Comparison of ENCODE assay signal across 16 cellular contexts in the genomic region with DNA sequence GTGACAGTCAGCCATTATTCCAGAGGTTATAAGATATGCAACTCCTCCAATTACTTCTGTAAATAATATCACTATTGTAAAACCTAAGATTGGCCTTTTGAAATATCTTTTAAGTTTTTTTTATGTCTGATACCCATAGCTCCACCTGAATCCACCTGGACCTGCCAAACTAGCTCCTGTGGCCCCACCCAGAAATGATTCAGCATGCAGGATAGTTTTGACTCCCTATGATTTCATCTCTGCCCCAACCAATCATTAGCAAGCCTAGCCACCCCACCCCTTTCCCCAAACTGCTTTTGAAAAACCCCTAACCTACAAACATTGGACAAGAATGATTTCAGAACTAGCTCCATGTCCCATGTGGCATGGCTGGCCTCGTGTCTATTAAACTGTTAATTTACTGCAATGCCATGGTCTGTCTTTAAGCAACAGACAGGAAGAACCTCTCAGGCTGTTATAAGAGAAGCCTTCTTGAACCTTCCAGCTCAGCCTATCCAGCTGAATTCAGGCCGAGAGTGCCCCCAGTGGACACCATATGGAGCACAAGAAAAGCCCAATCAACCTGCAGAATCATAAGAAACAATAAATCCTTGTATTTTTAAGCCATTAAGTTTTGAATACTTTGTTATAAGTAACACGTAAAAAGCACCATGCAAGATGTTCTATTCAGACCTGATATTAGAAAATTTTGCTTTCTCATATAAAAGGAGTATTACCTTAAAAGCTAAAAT.
A peak's percentile ranks its signal among the peaks of the same experiment; 100 is the strongest.
DNase-seq lines count a peak whose midpoint lies in the region; ATAC-seq and TF ChIP-seq lines count a peak whose summit lies in the region.
"Had no signal": no experiment of that assay in that cellular context is flagged by ENCODE, and none has a peak within 500 bp of the region (broad histone marks: within the 10 kb centered on the region; RNA-seq: fewer than 3 reads in every experiment).

No MANE protein-coding gene starts in this region.

- DNase-seq in AG10803 (ENCODE audit: low read depth) (no peak), GM23338 (ENCODE audit: low spot score) (peak; percentile 43), OCI-LY7 (ENCODE audit: low spot score) (peak; percentile 0), fibroblast of pulmonary artery (ENCODE audit: low read depth) (no peak), GOT3 (lab: John Stamatoyannopoulos, UW) (no peak), NCI-H774 (lab: John Stamatoyannopoulos, UW) (no peak)
- no peak for DNase-seq in CD8-positive, alpha-beta memory T cell
- DNase-seq: activated B cell treated with CpG ODN at 0.5 μM for 24 hours; activated naive CD4-positive, alpha-beta T cell; DMS153; kidney; NCI-H2171 treated with DMSO at 0.1 percent for 48 hours; stimulated activated naive CD8-positive, alpha-beta T cell treated with anti-CD3 and anti-CD28 coated beads, Interleukin-15, amount 100 ng/mL, for 72 hours had no signal

- peaks cover 25% of the 10 kb centered on the region for H3K36me3 Mint-ChIP-seq in GM23338 (ENCODE audit: low read depth)
- H3K36me3 Mint-ChIP-seq in CD8-positive, alpha-beta memory T cell, result no peaks in the 10 kb centered on the region

- H4K20me1 ChIP-seq in GM23338 (replicated peaks; ENCODE audit: insufficient read depth) (no peaks in the 10 kb centered on the region), OCI-LY7 (ENCODE audit: insufficient read depth, low read length) (no peaks in the 10 kb centered on the region)

- peaks cover 16% of the 10 kb centered on the region; the same call in 1 of the 2 replicates for H3K9me3 ChIP-seq in OCI-LY7 (ENCODE audit: low read length)
- H3K9me3 ChIP-seq in CD8-positive, alpha-beta memory T cell (ENCODE audit: low read length), result peaks cover 11% of the 10 kb centered on the region

- no peaks in the 10 kb centered on the region for H3K4me1 Mint-ChIP-seq in GM23338
- H3K4me1 Mint-ChIP-seq in CD8-positive, alpha-beta memory T cell, result no peaks in the 10 kb centered on the region
- H3K4me1 Mint-ChIP-seq: activated B cell treated with CpG ODN at 0.5 μM for 24 hours; stimulated activated naive CD8-positive, alpha-beta T cell treated with anti-CD3 and anti-CD28 coated beads, Interleukin-15, amount 100 ng/mL, for 72 hours had no signal

- no peak overlapping the region for H3K27ac ChIP-seq in GM23338 (ENCODE audit: low read depth)
- no peak overlapping the region for H3K27ac ChIP-seq in OCI-LY7 (ENCODE audit: low read depth, low read length, poor library complexity, severe bottlenecking)
- no peak overlapping the region for H3K27ac ChIP-seq in CD8-positive, alpha-beta memory T cell (ENCODE audit: low read depth, low read length)
- H3K27ac ChIP-seq: parathyroid adenoma had no signal

- H3K4me3 ChIP-seq in AG10803 (ENCODE audit: low read length) (no peak overlapping the region), GM23338 (no peak overlapping the region), OCI-LY7 (ENCODE audit: low read depth, low read length, poor library complexity, severe bottlenecking) (no peak overlapping the region), fibroblast of pulmonary artery (replicated peaks; ENCODE audit: low read depth, low read length) (no peak overlapping the region)
- no peak overlapping the region for H3K4me3 ChIP-seq in CD8-positive, alpha-beta memory T cell (ENCODE audit: low read length)
- H3K4me3 ChIP-seq: smooth muscle cell had no signal

- intact Hi-C loops in OCI-LY7 (cut with micrococcal nuclease; ENCODE audit: unreplicated experiment), result no loop called here

- H3K36me3 ChIP-seq in GM23338 (ENCODE audit: insufficient read depth) (peaks cover 5% of the 10 kb centered on the region), OCI-LY7 (ENCODE audit: insufficient read depth, low read length) (no peaks in the 10 kb centered on the region)
- no peaks in the 10 kb centered on the region for H3K36me3 ChIP-seq in CD8-positive, alpha-beta memory T cell (ENCODE audit: insufficient read depth, low read length)

- ATAC-seq in GM23338, result no peak
- no peak for ATAC-seq in HG02678 (IDR thresholded peaks at IDR 0.05; ENCODE audit: unreplicated experiment)
- ATAC-seq: stimulated activated naive CD8-positive, alpha-beta T cell treated with anti-CD3 and anti-CD28 coated beads, Interleukin-15, amount 100 ng/mL, for 72 hours had no signal

- H3K27ac Mint-ChIP-seq in GM23338, result no peak overlapping the region
- no peak overlapping the region for H3K27ac Mint-ChIP-seq in CD8-positive, alpha-beta memory T cell
- H3K27ac Mint-ChIP-seq: activated B cell treated with CpG ODN at 0.5 μM for 24 hours had no signal

- CTCF ChIA-PET in OCI-LY7 (lab: Charles Lee; ENCODE audit: unreplicated experiment), result no interaction called here
- CTCF ChIA-PET in CD8-positive, alpha-beta memory T cell (lab: Charles Lee), result interaction anchor here (1.1 kb wide), 1 partner anchor 11 kb away, joined by 3 read pairs; no protein-coding TSS in a partner anchor

- no peaks in the 10 kb centered on the region for H3F3A ChIP-seq in GM23338 (replicated peaks; ENCODE audit: low read depth)

- H3K4me1 ChIP-seq in GM23338 (ENCODE audit: insufficient read depth) (no peaks in the 10 kb centered on the region), OCI-LY7 (ENCODE audit: insufficient read depth, low read length, poor library complexity, severe bottlenecking) (no peaks in the 10 kb centered on the region)
- H3K4me1 ChIP-seq in CD8-positive, alpha-beta memory T cell (ENCODE audit: insufficient read depth, low read length), result no peaks in the 10 kb centered on the region
- H3K4me1 ChIP-seq: parathyroid adenoma had no signal

- H3K79me2 ChIP-seq in GM23338 (replicated peaks; ENCODE audit: insufficient read depth) (no peaks in the 10 kb centered on the region), OCI-LY7 (ENCODE audit: insufficient read depth, low read depth, low read length) (no peaks in the 10 kb centered on the region)
- H3K79me2 ChIP-seq: parathyroid adenoma had no signal

- no peaks in the 10 kb centered on the region for H3K27me3 ChIP-seq in GM23338 (ENCODE audit: insufficient read depth)
- no peaks in the 10 kb centered on the region for H3K27me3 ChIP-seq in CD8-positive, alpha-beta memory T cell (ENCODE audit: insufficient read depth, low read length, poor library complexity, severe bottlenecking)

- TF ChIP-seq CTCF in AG10803 (conservative IDR thresholded peaks at IDR 0.05; ENCODE audit: low read length) (peak; percentile 23), GM23338 (conservative IDR thresholded peaks at IDR 0.05; ENCODE audit: low read depth in 2 of 2) (peak; percentile 62), OCI-LY7 (conservative IDR thresholded peaks at IDR 0.05; ENCODE audit: low read length) (peak; percentile 61), fibroblast of pulmonary artery (IDR thresholded peaks at IDR 0.05; ENCODE audit: low read length, missing control alignments) (peak; percentile 25)

- H3K9me3 Mint-ChIP-seq in GM23338, result peaks cover 47% of the 10 kb centered on the region
- H3K9me3 Mint-ChIP-seq in CD8-positive, alpha-beta memory T cell, result peaks cover 7 to 28% (median 18%) of the 10 kb centered on the region in 5 donors

- H3K27me3 Mint-ChIP-seq in GM23338 (ENCODE audit: insufficient read depth, low read depth, poor library complexity), result peaks cover 2% of the 10 kb centered on the region
- no peaks in the 10 kb centered on the region for H3K27me3 Mint-ChIP-seq in CD8-positive, alpha-beta memory T cell
- H3K27me3 Mint-ChIP-seq: activated B cell treated with CpG ODN at 0.5 μM for 24 hours; stimulated activated naive CD8-positive, alpha-beta T cell treated with anti-CD3 and anti-CD28 coated beads, Interleukin-15, amount 100 ng/mL, for 72 hours had no signal

- H3K9me2 ChIP-seq in GM23338 (ENCODE audit: insufficient read depth), result 0 out of 2 replicates have a peak, but pooled peaks cover 2% of the 10 kb centered on the region
- no peaks in the 10 kb centered on the region for H3K9me2 ChIP-seq in OCI-LY7 (ENCODE audit: insufficient read depth, low read length)

- no peak overlapping the region for H3K4me2 ChIP-seq in GM23338
- H3K4me2 ChIP-seq in OCI-LY7 (ENCODE audit: low read length), result no peak overlapping the region
- H3K4me2 ChIP-seq: smooth muscle cell had no signal

- H2AFZ ChIP-seq in GM23338, result no peak overlapping the region
- H2AFZ ChIP-seq in OCI-LY7 (ENCODE audit: low read length), result no peak overlapping the region
- H2AFZ ChIP-seq: parathyroid adenoma had no signal

- POLR2A ChIA-PET in OCI-LY7 (lab: Charles Lee), result interaction anchor here (0.7 kb wide), 1 partner anchor 106 kb away, joined by 3 read pairs; no protein-coding TSS in a partner anchor
- POLR2A ChIA-PET in CD8-positive, alpha-beta memory T cell (lab: Charles Lee), result no interaction called here

- no TSS peak for BruUV-seq in OCI-LY7 (replicated peaks; lab: Mats Ljungman, UMichigan)

- no peak overlapping the region for H3K4me3 Mint-ChIP-seq in GM23338
- no peak overlapping the region for H3K4me3 Mint-ChIP-seq in CD8-positive, alpha-beta memory T cell
- H3K4me3 Mint-ChIP-seq: activated B cell treated with CpG ODN at 0.5 μM for 24 hours; stimulated activated naive CD8-positive, alpha-beta T cell treated with anti-CD3 and anti-CD28 coated beads, Interleukin-15, amount 100 ng/mL, for 72 hours had no signal

TF ChIP-seq in GM23338, 12 proteins besides CTCF, POLR2A, EP300 and RAD21 (continues in another document):
- TF ChIP-seq, protein P1, sequence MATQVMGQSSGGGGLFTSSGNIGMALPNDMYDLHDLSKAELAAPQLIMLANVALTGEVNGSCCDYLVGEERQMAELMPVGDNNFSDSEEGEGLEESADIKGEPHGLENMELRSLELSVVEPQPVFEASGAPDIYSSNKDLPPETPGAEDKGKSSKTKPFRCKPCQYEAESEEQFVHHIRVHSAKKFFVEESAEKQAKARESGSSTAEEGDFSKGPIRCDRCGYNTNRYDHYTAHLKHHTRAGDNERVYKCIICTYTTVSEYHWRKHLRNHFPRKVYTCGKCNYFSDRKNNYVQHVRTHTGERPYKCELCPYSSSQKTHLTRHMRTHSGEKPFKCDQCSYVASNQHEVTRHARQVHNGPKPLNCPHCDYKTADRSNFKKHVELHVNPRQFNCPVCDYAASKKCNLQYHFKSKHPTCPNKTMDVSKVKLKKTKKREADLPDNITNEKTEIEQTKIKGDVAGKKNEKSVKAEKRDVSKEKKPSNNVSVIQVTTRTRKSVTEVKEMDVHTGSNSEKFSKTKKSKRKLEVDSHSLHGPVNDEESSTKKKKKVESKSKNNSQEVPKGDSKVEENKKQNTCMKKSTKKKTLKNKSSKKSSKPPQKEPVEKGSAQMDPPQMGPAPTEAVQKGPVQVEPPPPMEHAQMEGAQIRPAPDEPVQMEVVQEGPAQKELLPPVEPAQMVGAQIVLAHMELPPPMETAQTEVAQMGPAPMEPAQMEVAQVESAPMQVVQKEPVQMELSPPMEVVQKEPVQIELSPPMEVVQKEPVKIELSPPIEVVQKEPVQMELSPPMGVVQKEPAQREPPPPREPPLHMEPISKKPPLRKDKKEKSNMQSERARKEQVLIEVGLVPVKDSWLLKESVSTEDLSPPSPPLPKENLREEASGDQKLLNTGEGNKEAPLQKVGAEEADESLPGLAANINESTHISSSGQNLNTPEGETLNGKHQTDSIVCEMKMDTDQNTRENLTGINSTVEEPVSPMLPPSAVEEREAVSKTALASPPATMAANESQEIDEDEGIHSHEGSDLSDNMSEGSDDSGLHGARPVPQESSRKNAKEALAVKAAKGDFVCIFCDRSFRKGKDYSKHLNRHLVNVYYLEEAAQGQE (IDR thresholded peaks at IDR 0.05; ENCODE audit: unreplicated experiment), result no peak
- TF ChIP-seq ZNF331 (CRISPR knock-in tag; IDR thresholded peaks at IDR 0.05; ENCODE audit: low read depth) (no peak), STAT1 (IDR thresholded peaks at IDR 0.05; ENCODE audit: unreplicated experiment) (no peak)

Comparison
In these comparisons a context has a peak if more than half of its experiments do, and no peak if none do; other contexts are left out.
1. DNase-seq: peak in GM23338 (single experiment) and OCI-LY7 (single experiment); none in AG10803 (single experiment), fibroblast of pulmonary artery (single experiment), GOT3 (single experiment), NCI-H774 (single experiment) and CD8-positive, alpha-beta memory T cell (0 of 5).
2. Peak in every context shown above with its lines, with median percentiles within 50 percentile points of each other: CTCF ChIP-seq.